Comparison of ENCODE assay signal across 20 cellular contexts in the genomic region with DNA sequence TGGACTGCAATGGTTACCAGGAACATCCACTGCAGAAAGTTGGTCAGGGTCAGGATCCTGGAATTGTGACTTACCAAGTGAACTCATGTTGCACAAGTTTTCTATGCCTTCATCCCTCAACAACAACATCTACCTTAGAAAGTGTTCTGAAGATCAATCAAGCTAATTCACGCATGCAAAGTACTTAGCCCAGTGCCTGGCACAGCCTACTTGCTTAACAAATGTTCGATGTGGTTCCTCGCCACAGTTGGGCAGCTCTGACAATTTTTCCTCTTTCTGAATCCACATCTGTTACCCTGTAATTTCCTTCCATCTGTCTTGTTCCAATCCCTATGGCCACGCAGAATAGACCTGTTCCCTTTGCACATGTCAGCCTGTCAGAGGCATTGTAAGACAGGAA.
"Had no signal": no experiment of that assay in that cellular context is flagged by ENCODE, and none has a peak within 500 bp of the region (broad histone marks: within the 10 kb centered on the region; RNA-seq: fewer than 3 reads in every experiment).

No MANE protein-coding gene starts in this region.

- H3K4me3 ChIP-seq: dorsolateral prefrontal cortex, gastrocnemius medialis, lung, neural progenitor cell, prostate gland, right atrium auricular region, smooth muscle cell, suprapubic skin, transverse colon, upper lobe of right lung, uterus had no signal

- H3K27ac ChIP-seq: dorsolateral prefrontal cortex, gastrocnemius medialis, neural progenitor cell, prostate gland, right atrium auricular region, suprapubic skin, transverse colon, upper lobe of right lung, uterus had no signal

- DNase-seq: dorsolateral prefrontal cortex; effector CD4-positive, alpha-beta T cell; gastrocnemius medialis; kidney; naive thymus-derived CD4-positive, alpha-beta T cell; stimulated activated CD4-positive, alpha-beta T cell treated with anti-CD3 and anti-CD28 coated beads, Interleukin-12 subunit alpha, Interleukin-12 subunit beta, amount 100 ng/mL, for 4 hours; stimulated activated CD4-positive, alpha-beta T cell treated with anti-CD3 and anti-CD28 coated beads, Interleukin-1b, Interleukin-23, amount 100 ng/mL, for 48 hours; stimulated activated CD4-positive, alpha-beta T cell treated with anti-CD3 and anti-CD28 coated beads, Interleukin-4, amount 100 ng/mL, for 1 hour; stimulated activated CD8-positive, alpha-beta memory T cell treated with anti-CD3 and anti-CD28 coated beads, Interleukin-4, amount 100 ng/mL, for 48 hours; stimulated activated naive CD4-positive, alpha-beta T cell; stimulated activated naive CD8-positive, alpha-beta T cell treated with anti-CD3 and anti-CD28 coated beads, Interleukin-15, amount 100 ng/mL, for 72 hours; transverse colon; upper lobe of right lung; uterus had no signal
